In genomic region chr16:30941600-30942420, GRCh38 we compare ENCODE assay signal across 8 cellular contexts. TPM values are rescaled to one million over a fixed set of nuclear protein-coding genes. Genes with fewer than 3 reads are reported as not detected.
DNase-seq lines count a peak whose midpoint lies in the region; ATAC-seq and TF ChIP-seq lines count a peak whose summit lies in the region.

No MANE protein-coding gene starts in this region.

- no peaks in the 10 kb centered on the region for H3K79me2 ChIP-seq in mesendoderm (ENCODE audit: control insufficient read depth, insufficient read depth, low read length)

- no peak overlapping the region for H3K18ac ChIP-seq in mesendoderm (ENCODE audit: low read length)

- no peak overlapping the region for H2BK120ac ChIP-seq in mesendoderm (ENCODE audit: low read depth, low read length)

- H3K79me1 ChIP-seq in mesendoderm (ENCODE audit: low read length) = peaks cover 2% of the 10 kb centered on the region

- no peak overlapping the region for H4K8ac ChIP-seq in mesendoderm (ENCODE audit: low read depth, low read length)

- H3K9ac ChIP-seq in mesendoderm (ENCODE audit: low read length) = peak overlapping the region; percentile 33

- H3K4me2 ChIP-seq in mesendoderm (ENCODE audit: low read length) = no peak overlapping the region

- TF ChIP-seq CTCF in AG09319 (IDR thresholded peaks at IDR 0.05; ENCODE audit: low read depth, low read length) = peak; percentile 89

- no peak overlapping the region for H2BK5ac ChIP-seq in mesendoderm (ENCODE audit: low read length)

- H3K27me3 ChIP-seq in effector memory CD4-positive, alpha-beta T cell (replicated peaks; ENCODE audit: control insufficient read depth, insufficient read depth, low read length, poor library complexity, severe bottlenecking) = no peaks in the 10 kb centered on the region
- H3K27me3 ChIP-seq in mesendoderm (ENCODE audit: insufficient read depth, low read length, poor library complexity) = no peaks in the 10 kb centered on the region

- WGBS in mesendoderm (ENCODE audit: extremely low coverage, insufficient coverage, low lambda C conversion rate) = no CpG with 5 or more reads among the region's 15 CpGs

- no peak overlapping the region for H3K4me3 ChIP-seq in effector memory CD4-positive, alpha-beta T cell (ENCODE audit: insufficient read depth, low read depth, low read length, poor library complexity, severe bottlenecking)
- no peak overlapping the region for H3K4me3 ChIP-seq in mesendoderm (ENCODE audit: low read length)

- peak overlapping the region; percentile 35 for H3K56ac ChIP-seq in mesendoderm (ENCODE audit: low read length)

- no peak overlapping the region for H3K4ac ChIP-seq in mesendoderm (ENCODE audit: low read depth, low read length)

- H4K5ac ChIP-seq in mesendoderm (ENCODE audit: low read length) = no peak overlapping the region

- H2AK5ac ChIP-seq in mesendoderm (ENCODE audit: low read length) = no peak overlapping the region

- peak; percentile 96 for ATAC-seq in GM18511 (IDR thresholded peaks at IDR 0.05; ENCODE audit: unreplicated experiment)
- peak; percentile 75 for ATAC-seq in HG03045 (IDR thresholded peaks at IDR 0.05; ENCODE audit: unreplicated experiment)
- ATAC-seq in stimulated activated naive CD8-positive, alpha-beta T cell treated with anti-CD3 and anti-CD28 coated beads, Interleukin-15, Interleukin-2, amounts not matched to agents 100 U/mL and 50 U/mL, for 24 hours = peak; percentile 91

- no peak for DNase-seq in AG09319 (ENCODE audit: extremely low read depth, low read depth)
- peak; percentile 50 for DNase-seq in NCI-H226
- DNase-seq in activated CD4-positive, alpha-beta T cell treated with anti-CD3 and anti-CD28 coated beads, Interleukin-2, amount 50 U/mL, for 1 hour = peak; percentile 55
- DNase-seq in effector memory CD4-positive, alpha-beta T cell = peak; percentile 32 to 55 (median 38)
- peak; percentile 79 for DNase-seq in mesendoderm
- peak; percentile 81 for DNase-seq in stimulated activated naive CD8-positive, alpha-beta T cell treated with anti-CD3 and anti-CD28 coated beads, Interleukin-15, Interleukin-2, amounts not matched to agents 100 U/mL and 50 U/mL, for 24 hours

- no peak overlapping the region for H3K23ac ChIP-seq in mesendoderm (ENCODE audit: low read length)

- peaks cover 7% of the 10 kb centered on the region for H3K4me1 ChIP-seq in effector memory CD4-positive, alpha-beta T cell (ENCODE audit: control insufficient read depth, insufficient read depth, low read length, poor library complexity, severe bottlenecking)
- H3K4me1 ChIP-seq in mesendoderm (ENCODE audit: control insufficient read depth, low read depth, low read length) = no peaks in the 10 kb centered on the region

- peaks cover 3% of the 10 kb centered on the region for H3K36me3 ChIP-seq in effector memory CD4-positive, alpha-beta T cell (ENCODE audit: control insufficient read depth, insufficient read depth, low read length)
- H3K36me3 ChIP-seq in mesendoderm (ENCODE audit: control insufficient read depth, insufficient read depth, low read length) = peaks cover 9% of the 10 kb centered on the region

- no peak overlapping the region for H2BK15ac ChIP-seq in mesendoderm (replicated peaks; ENCODE audit: low read depth)

- H3K9me3 ChIP-seq in effector memory CD4-positive, alpha-beta T cell (ENCODE audit: control insufficient read depth, low read length) = no peaks in the 10 kb centered on the region

- no peak overlapping the region for H3K27ac ChIP-seq in effector memory CD4-positive, alpha-beta T cell (ENCODE audit: insufficient read depth, low read length, poor library complexity, severe bottlenecking)
- no peak overlapping the region for H3K27ac ChIP-seq in mesendoderm (ENCODE audit: low read depth, low read length)

RNA-seq across cellular contexts. Expression of gene ORAI3, which starts 7.1 kb away (rescaled TPM):
- polyA plus RNA-seq in mesendoderm (2013, experiment 1 of 2) = 3.6 TPM
- polyA plus RNA-seq in mesendoderm (2013, experiment 2 of 2) = 3.5 TPM

RNA-seq across cellular contexts. Expression of gene SETD1A, which starts 15.7 kb away (rescaled TPM):
- 27.7 TPM for polyA plus RNA-seq in mesendoderm (2013, experiment 1 of 2)
- polyA plus RNA-seq in mesendoderm (2013, experiment 2 of 2) = 25.3 TPM

RNA-seq across cellular contexts. Expression of gene FBXL19, which starts 18.4 kb away (rescaled TPM):
- 46.9 TPM for polyA plus RNA-seq in mesendoderm (2013, experiment 1 of 2)
- 47.5 TPM for polyA plus RNA-seq in mesendoderm (2013, experiment 2 of 2)

RNA-seq across cellular contexts. Expression of gene HSD3B7, which starts 43.2 kb away (rescaled TPM):
- 1.8 TPM for polyA plus RNA-seq in mesendoderm (2013, experiment 1 of 2)
- polyA plus RNA-seq in mesendoderm (2013, experiment 2 of 2) = 1.9 TPM

RNA-seq across cellular contexts. Expression of gene CTF1, which starts 45.4 kb away (rescaled TPM):
- 1.7 TPM for polyA plus RNA-seq in mesendoderm (2013, experiment 1 of 2)
- polyA plus RNA-seq in mesendoderm (2013, experiment 2 of 2) = 1.6 TPM
